8 cellular contexts compared by ENCODE assay signal in the genomic region with DNA sequence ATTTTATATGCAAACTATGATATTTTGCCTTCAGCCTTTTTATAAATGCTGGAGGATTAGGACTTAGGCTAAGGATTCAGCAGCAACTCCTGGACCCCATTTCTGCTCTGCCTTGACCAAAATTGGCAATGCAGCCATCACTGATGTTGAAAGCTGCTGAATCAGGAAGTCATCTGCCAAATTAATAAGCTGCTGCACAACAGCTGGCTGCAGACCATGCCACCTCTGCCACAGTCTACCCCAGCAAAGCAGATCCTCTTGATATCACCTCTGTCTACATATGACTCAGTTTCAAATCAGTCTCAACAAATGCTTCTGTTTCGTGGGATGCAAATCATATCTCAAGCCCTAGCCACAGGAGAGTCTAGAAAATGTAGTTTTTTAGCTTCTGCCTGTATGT. TPM values are rescaled to one million over a fixed set of nuclear protein-coding genes. Genes with fewer than 3 reads are reported as not detected.
A peak's percentile ranks its signal among the peaks of the same experiment; 100 is the strongest.
DNase-seq lines count a peak whose midpoint lies in the region; ATAC-seq and TF ChIP-seq lines count a peak whose summit lies in the region.

No MANE protein-coding gene starts in this region.

- H3K36me3 Mint-ChIP-seq in activated T-helper 2 cell treated with anti-CD3 and anti-CD28 coated beads, Interferon-gamma antibody, Interleukin-2, Interleukin-4, amounts not matched to agents 10 μg/mL and 5 μg/mL and 100 μg/mL, durations not matched to agents 14 hours and 24 hours and 36 hours (ENCODE audit: low read depth), result no peaks in the 10 kb centered on the region

- H3K4me1 Mint-ChIP-seq in activated T-helper 2 cell treated with anti-CD3 and anti-CD28 coated beads, Interferon-gamma antibody, Interleukin-2, Interleukin-4, amounts not matched to agents 10 μg/mL and 5 μg/mL and 100 μg/mL, durations not matched to agents 14 hours and 24 hours and 36 hours (ENCODE audit: low read depth), result peaks cover 62% of the 10 kb centered on the region

- H3K36me3 ChIP-seq in GM06990 (ENCODE audit: control insufficient read depth, insufficient read depth, low read length) (no peaks in the 10 kb centered on the region), MG63 (no peaks in the 10 kb centered on the region)

- peak; percentile 68 for DNase-seq in GM06990 (ENCODE audit: extremely low read depth, insufficient read length)
- peak; percentile 67 for DNase-seq in MG63
- DNase-seq in activated T-helper 2 cell treated with anti-CD3 and anti-CD28 coated beads, Interferon-gamma antibody, Interleukin-2, Interleukin-4, amounts not matched to agents 10 μg/mL and 5 μg/mL and 100 μg/mL, durations not matched to agents 14 hours and 24 hours and 36 hours (ENCODE audit: low spot score), result peak; percentile 63
- DNase-seq in stimulated activated CD4-positive, alpha-beta T cell treated with anti-CD3 and anti-CD28 coated beads, Interleukin-12 subunit alpha, Interleukin-12 subunit beta, amount 100 ng/mL, for 48 hours (ENCODE audit: low read depth in 2 of 3, low spot score in 1 of 3), result peak; percentile 32 to 43 (median 33)
- no peak for DNase-seq in NCI-H1436 (lab: John Stamatoyannopoulos, UW)
- DNase-seq in omental fat pad (ENCODE audit: low spot score), result no peak
- DNase-seq in SKM-1 (lab: John Stamatoyannopoulos, UW; ENCODE audit: unreplicated experiment), result no peak

- ATAC-seq in GM21737 (IDR thresholded peaks at IDR 0.05; ENCODE audit: unreplicated experiment) (peak; percentile 40), omental fat pad (ENCODE audit: low FRiP score) (no peak)

- H3K27ac Mint-ChIP-seq in activated T-helper 2 cell treated with anti-CD3 and anti-CD28 coated beads, Interferon-gamma antibody, Interleukin-2, Interleukin-4, amounts not matched to agents 10 μg/mL and 5 μg/mL and 100 μg/mL, durations not matched to agents 14 hours and 24 hours and 36 hours, result peak overlapping the region; percentile 30

- no peaks in the 10 kb centered on the region for H3K9me3 Mint-ChIP-seq in activated T-helper 2 cell treated with anti-CD3 and anti-CD28 coated beads, Interferon-gamma antibody, Interleukin-2, Interleukin-4, amounts not matched to agents 10 μg/mL and 5 μg/mL and 100 μg/mL, durations not matched to agents 14 hours and 24 hours and 36 hours

- H3K4me3 ChIP-seq in GM06990 (replicated peaks; ENCODE audit: low read depth, low read length) (no peak overlapping the region), MG63 (no peak overlapping the region)

- no peak for TF ChIP-seq CTCF in GM06990 (IDR thresholded peaks at IDR 0.05; ENCODE audit: insufficient read depth, low read length, poor library complexity, severe bottlenecking)
- no peak for TF ChIP-seq CTCF in omental fat pad (IDR thresholded peaks at IDR 0.05)

- intact Hi-C loops in activated T-helper 2 cell treated with anti-CD3 and anti-CD28 coated beads, Interferon-gamma antibody, Interleukin-2, Interleukin-4, amounts not matched to agents 10 μg/mL and 5 μg/mL and 100 μg/mL, durations not matched to agents 14 hours and 24 hours and 36 hours (cut with micrococcal nuclease), result loop anchor here (2.0 to 10.0 kb wide), 8 partner anchors 27 to 1753 kb away; a partner anchor contains a TSS

- no peaks in the 10 kb centered on the region for H3K27me3 Mint-ChIP-seq in activated T-helper 2 cell treated with anti-CD3 and anti-CD28 coated beads, Interferon-gamma antibody, Interleukin-2, Interleukin-4, amounts not matched to agents 10 μg/mL and 5 μg/mL and 100 μg/mL, durations not matched to agents 14 hours and 24 hours and 36 hours (ENCODE audit: low read depth)

- H3K27me3 ChIP-seq in GM06990 (replicated peaks; ENCODE audit: control insufficient read depth, insufficient read depth, low read length) (no peaks in the 10 kb centered on the region), MG63 (no peaks in the 10 kb centered on the region)

- no peaks in the 10 kb centered on the region for H3K9me3 ChIP-seq in MG63

- H3K4me3 Mint-ChIP-seq in activated T-helper 2 cell treated with anti-CD3 and anti-CD28 coated beads, Interferon-gamma antibody, Interleukin-2, Interleukin-4, amounts not matched to agents 10 μg/mL and 5 μg/mL and 100 μg/mL, durations not matched to agents 14 hours and 24 hours and 36 hours (ENCODE audit: low read depth), result peak overlapping the region; percentile 28

RNA-seq across cellular contexts. Expression of a gene that starts 7.1 kb away (rescaled TPM):
- 4.9 and 9.2 TPM in 2 replicates for total RNA-seq in MG63 (2014; rRNA removed; shearing (Covaris generic); ENCODE audit: low replicate concordance)
- total RNA-seq in activated T-helper 2 cell treated with anti-CD3 and anti-CD28 coated beads, Interferon-gamma antibody, Interleukin-2, Interleukin-4, amounts not matched to agents 10 μg/mL and 5 μg/mL and 100 μg/mL, durations not matched to agents 14 hours and 24 hours and 36 hours, result 52.6 and 64.2 TPM in 2 replicates
- total RNA-seq in omental fat pad, result 10 to 100 TPM; 23.1 to 70.8 (median 31.6) TPM

Comparison
In these comparisons a context has a peak if more than half of its experiments do, and no peak if none do; other contexts are left out.
1. DNase-seq: peak in GM06990 (single experiment), MG63 (single experiment), activated T-helper 2 cell treated with anti-CD3 and anti-CD28 coated beads, Interferon-gamma antibody, Interleukin-2, Interleukin-4, amounts not matched to agents 10 μg/mL and 5 μg/mL and 100 μg/mL, durations not matched to agents 14 hours and 24 hours and 36 hours (single experiment) and stimulated activated CD4-positive, alpha-beta T cell treated with anti-CD3 and anti-CD28 coated beads, Interleukin-12 subunit alpha, Interleukin-12 subunit beta, amount 100 ng/mL, for 48 hours (3 of 3); none in NCI-H1436 (single experiment), omental fat pad (single experiment) and SKM-1 (single experiment).